ENCODE assay signal across 1 cellular context in the genomic region with DNA sequence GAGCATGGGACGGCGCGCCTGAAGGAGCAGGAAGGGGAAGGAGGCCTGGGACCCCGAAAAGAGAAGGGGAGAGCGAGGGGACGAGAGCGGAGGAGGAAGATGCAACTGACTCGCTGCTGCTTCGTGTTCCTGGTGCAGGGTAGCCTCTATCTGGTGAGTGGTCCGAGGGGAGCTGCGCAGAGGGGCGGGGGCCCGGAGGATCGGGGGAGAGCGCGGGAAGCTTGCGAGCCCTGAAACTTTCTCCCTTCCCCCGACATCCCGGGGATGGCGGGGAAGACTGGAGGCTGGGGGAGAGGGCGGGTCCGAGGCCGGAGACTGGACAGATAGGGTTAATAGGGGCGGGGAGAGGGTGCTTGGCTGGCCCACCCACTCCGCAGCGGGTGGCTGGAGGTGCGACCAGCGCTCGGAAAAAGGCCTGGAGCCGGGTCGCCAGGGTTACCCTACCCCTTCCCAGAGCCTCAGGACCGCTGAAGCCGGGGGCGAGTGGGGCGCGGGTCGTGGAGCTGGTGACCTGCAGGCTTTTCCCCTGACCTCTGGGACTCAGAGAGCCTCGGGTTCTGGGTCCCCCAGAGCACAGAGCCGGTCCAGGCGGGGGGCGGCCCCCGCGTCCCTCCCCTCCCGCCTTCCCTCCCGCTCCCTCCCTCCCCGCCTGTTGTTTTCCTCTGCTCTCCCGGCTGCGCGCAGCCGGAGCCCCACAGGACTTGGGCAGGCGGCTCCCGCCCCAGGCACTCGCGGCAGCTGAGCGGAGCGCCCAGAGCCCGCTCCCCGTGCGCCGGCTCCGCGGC.
A peak's percentile ranks its signal among the peaks of the same experiment; 100 is the strongest.
TF ChIP-seq lines count a peak whose summit lies in the region.

No MANE protein-coding gene starts in this region.

TF ChIP-seq in GM12878, 131 proteins besides CTCF, POLR2A, EP300 and RAD21:
- TF ChIP-seq POU2F2 (IDR thresholded peaks at IDR 0.05; ENCODE audit: borderline replicate concordance, low read depth, low read length) = no peak
- TF ChIP-seq NFYA (IDR thresholded peaks at IDR 0.05; ENCODE audit: borderline replicate concordance, low read depth, low read length) = no peak
- no peak for TF ChIP-seq KDM1A (IDR thresholded peaks at IDR 0.05; ENCODE audit: borderline replicate concordance)
- TF ChIP-seq SIN3A (IDR thresholded peaks at IDR 0.05; ENCODE audit: low read depth, low read length) = 0 out of 2 replicates have a peak, but pooled peaks have one; percentile 8
- TF ChIP-seq CREB1 (IDR thresholded peaks at IDR 0.05; ENCODE audit: low read depth) = no peak
